8 cellular contexts compared by ENCODE assay signal in genomic region chr3:108602935-108603294, GRCh38. TPM values are rescaled to one million over a fixed set of nuclear protein-coding genes. Genes with fewer than 3 reads are reported as not detected.
DNase-seq lines count a peak whose midpoint lies in the region; ATAC-seq and TF ChIP-seq lines count a peak whose summit lies in the region.
"Had no signal": no experiment of that assay in that cellular context is flagged by ENCODE, and none has a peak within 500 bp of the region (broad histone marks: within the 10 kb centered on the region; RNA-seq: fewer than 3 reads in every experiment).

No MANE protein-coding gene starts in this region.

- no peaks in the 10 kb centered on the region for H3K9me2 ChIP-seq in neural cell (ENCODE audit: insufficient read depth, low read length)

- no peak overlapping the region for H2AFZ ChIP-seq in neural cell (ENCODE audit: low read depth, low read length)

- WGBS in body of pancreas, 2 donors: 43 to 75% methylated on average over 2 of the region's 2 CpGs

- peaks cover 7% of the 10 kb centered on the region for H3K79me2 ChIP-seq in neural cell (replicated peaks; ENCODE audit: insufficient read depth, low read length)

- no peaks in the 10 kb centered on the region for H3K36me3 ChIP-seq in neural cell (ENCODE audit: insufficient read depth, low read length)
- no peaks in the 10 kb centered on the region for H3K36me3 ChIP-seq in body of pancreas (replicated peaks in 1 of 2; ENCODE audit: insufficient read depth in 1 of 2, low read depth in 2 of 2)

- peak overlapping the region; percentile 40 for H3K9ac ChIP-seq in neural cell (ENCODE audit: low read length)

- H3F3A ChIP-seq in neural cell (ENCODE audit: insufficient read depth, low read length, poor library complexity, severe bottlenecking): no peaks in the 10 kb centered on the region

- no peak for TF ChIP-seq POLR2A in GM18505 (IDR thresholded peaks at IDR 0.05; ENCODE audit: borderline replicate concordance, extremely low read depth, insufficient read depth, insufficient read length)
- no peak for TF ChIP-seq POLR2A in body of pancreas (IDR thresholded peaks at IDR 0.05)

- H3K27ac ChIP-seq in angular gyrus (ENCODE audit: low read depth, low read length): peak overlapping the region; percentile 27
- H3K27ac ChIP-seq in neural cell (ENCODE audit: low read length): peak overlapping the region; percentile 58
- H3K27ac ChIP-seq in body of pancreas: peak overlapping the region in 1 of 4 donors; percentile 44

- no peaks in the 10 kb centered on the region for H4K20me1 ChIP-seq in neural cell (ENCODE audit: insufficient read depth)

- TF ChIP-seq CTCF in neural cell (IDR thresholded peaks at IDR 0.05; ENCODE audit: poor library complexity, severe bottlenecking) (no peak), body of pancreas (IDR thresholded peaks at IDR 0.05) (no peak)

- H3K27me3 ChIP-seq in neural cell (ENCODE audit: insufficient read depth, low read depth, low read length): no peaks in the 10 kb centered on the region
- no peaks in the 10 kb centered on the region for H3K27me3 ChIP-seq in body of pancreas

- TF ChIP-seq EP300 in neural cell (conservative IDR thresholded peaks at IDR 0.05; ENCODE audit: poor library complexity, severe bottlenecking): no peak

- in situ Hi-C loops in ACHN (cut with HindIII; ENCODE audit: low pct_ligation_motif_present, low pct_unique_long_range_greater_than_20kb, low sequenced_read_pairs): no loop called here

- peak overlapping the region; percentile 31 for H3K4me2 ChIP-seq in neural cell (ENCODE audit: low read length)

- no peaks in the 10 kb centered on the region for H3K4me1 ChIP-seq in body of pancreas

- H3K4me3 ChIP-seq in neural cell (ENCODE audit: low read length) (peak overlapping the region; percentile 51), body of pancreas (no peak overlapping the region)

- H3K9me3 ChIP-seq in neural cell (ENCODE audit: low read length) (no peaks in the 10 kb centered on the region), body of pancreas (no peaks in the 10 kb centered on the region)

- TF ChIP-seq RAD21 in neural cell (conservative IDR thresholded peaks at IDR 0.05): no peak

- intact Hi-C loops in body of pancreas (cut with DNase I): no loop called here

- DNase-seq in ACHN (no peak), body of pancreas (no peak), SIG-M5 (lab: John Stamatoyannopoulos, UW) (no peak)
- DNase-seq: NCI-H1105 had no signal

- ATAC-seq in GM18505 (IDR thresholded peaks at IDR 0.05; ENCODE audit: unreplicated experiment): peak; percentile 2
- ATAC-seq in HG03064 (IDR thresholded peaks at IDR 0.05; ENCODE audit: low read depth, unreplicated experiment): peak; percentile 2
- ATAC-seq in body of pancreas: no peak

TF ChIP-seq in neural cell, 6 proteins besides CTCF, POLR2A, EP300 and RAD21:
- no peak for TF ChIP-seq MXI1 (conservative IDR thresholded peaks at IDR 0.05; ENCODE audit: poor library complexity, severe bottlenecking)
- no peak for TF ChIP-seq SMC3 (conservative IDR thresholded peaks at IDR 0.05; ENCODE audit: poor library complexity)
TF ChIP-seq in neural cell: peak in this region for 0.

RNA-seq across cellular contexts. Expression of gene DZIP3, which starts 13.4 kb away (rescaled TPM):
- polyA plus RNA-seq in neural cell: 52.5 and 58.7 TPM in 2 replicates
- 90.8 and 108 TPM in 2 replicates for polyA minus RNA-seq in neural cell
- 1 to 10 TPM; 3.6 to 8.8 TPM for total RNA-seq in body of pancreas

RNA-seq across cellular contexts. Expression of gene CIP2A, which starts 13.7 kb away (rescaled TPM):
- polyA plus RNA-seq in neural cell: 29.3 and 32.0 TPM in 2 replicates
- 26.5 and 31.4 TPM in 2 replicates for polyA minus RNA-seq in neural cell
- 1 to 10 TPM in 1 of 2 donors, under 1 TPM in 1; 0.33 to 3.6 TPM for total RNA-seq in body of pancreas
